Comparison of ENCODE assay signal across 11 cellular contexts in the genomic region with DNA sequence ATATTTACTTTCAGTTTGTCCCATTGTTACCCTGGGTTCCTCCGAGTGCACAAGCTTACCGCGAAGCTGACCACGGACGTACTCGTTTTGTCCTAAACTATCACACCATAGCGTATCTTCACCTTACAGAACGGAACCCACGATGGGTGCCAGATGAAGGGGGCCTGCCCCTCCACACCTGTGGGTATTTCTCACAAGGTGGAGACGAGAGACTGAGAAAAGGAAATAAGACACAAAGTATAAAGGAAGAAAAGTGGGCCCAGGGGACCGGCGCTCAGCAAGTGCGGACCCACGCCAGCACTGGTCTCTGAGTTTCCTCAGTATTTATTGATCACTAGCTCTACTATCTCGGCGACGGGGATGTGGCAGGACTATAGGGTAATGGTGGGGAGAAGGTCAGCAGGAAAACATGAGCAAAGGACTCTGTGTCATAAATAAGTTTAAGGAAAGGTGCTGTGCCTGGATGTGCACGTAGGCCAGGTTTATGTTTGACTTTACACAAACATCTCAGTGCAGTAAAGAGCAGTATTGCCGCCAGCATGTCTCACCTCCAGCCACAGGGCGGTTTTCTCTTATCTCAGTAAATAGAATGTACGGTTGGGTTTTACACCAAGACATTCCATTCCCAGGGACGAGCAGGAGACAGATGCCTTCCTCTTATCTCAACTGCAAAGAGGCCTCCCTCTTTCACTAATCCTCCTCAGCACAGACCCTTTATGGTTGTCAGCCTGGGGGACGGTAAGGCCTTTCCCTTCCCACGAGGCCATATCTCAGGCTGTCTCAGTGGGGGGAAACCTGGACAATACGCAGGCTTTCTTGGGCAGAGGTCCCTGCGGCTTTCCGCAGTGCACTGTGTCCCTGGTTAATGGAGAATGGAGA. TPM values are rescaled to one million over a fixed set of nuclear protein-coding genes. Genes with fewer than 3 reads are reported as not detected.
DNase-seq lines count a peak whose midpoint lies in the region; TF ChIP-seq lines count a peak whose summit lies in the region.
"Not testable (repeated sequence)": the region's sequence is repeated elsewhere in the genome, so short reads cannot be mapped to it uniquely, and the experiment has no call there.
"Had no signal": no experiment of that assay in that cellular context is flagged by ENCODE, and none has a peak within 500 bp of the region (broad histone marks: within the 10 kb centered on the region; RNA-seq: fewer than 3 reads in every experiment).

No MANE protein-coding gene starts in this region.

- not testable (repeated sequence) for H3K4me3 Mint-ChIP-seq in neural progenitor cell

- not testable (repeated sequence) for H3K27me3 Mint-ChIP-seq in neural progenitor cell (ENCODE audit: insufficient read depth, low read depth)

- H3K4me2 ChIP-seq in neural progenitor cell: peak overlapping the region; percentile 6

- peaks cover 20% of the 10 kb centered on the region for H3F3A ChIP-seq in neural progenitor cell (ENCODE audit: low read depth)

- TF ChIP-seq CTCF in 22Rv1 (IDR thresholded peaks at IDR 0.05); cardiac muscle cell (IDR thresholded peaks at IDR 0.05; ENCODE audit: low read depth, low read length); neural progenitor cell (IDR thresholded peaks at IDR 0.05): not testable (repeated sequence)
- peak in 2 of 6 experiments; percentile 11 to 33 for TF ChIP-seq CTCF in Peyer's patch (IDR thresholded peaks at IDR 0.05)

- H3K4me3 ChIP-seq in Peyer's patch: peak overlapping the region in 2 of 4 donors; percentile 12 to 30
- not testable (repeated sequence) for H3K4me3 ChIP-seq in cardiac muscle cell, neural progenitor cell

- not testable (repeated sequence) for H3K9ac ChIP-seq in neural progenitor cell

- H3K36me3 Mint-ChIP-seq in neural progenitor cell: not testable (repeated sequence)

- peak; percentile 60 for DNase-seq in HT-29 (ENCODE audit: low spot score)
- peak in 1 of 3 donors; percentile 57 for DNase-seq in Peyer's patch
- peak; percentile 96 for DNase-seq in amniotic epithelial cell (ENCODE audit: low read depth)
- peak; percentile 19 to 45 for DNase-seq in cardiac muscle cell (ENCODE audit: low read depth in 1 of 2, low spot score in 1 of 2)
- peak; percentile 42 for DNase-seq in neural progenitor cell (ENCODE audit: low spot score)

- H3K36me3 ChIP-seq in Peyer's patch, cardiac muscle cell, neural progenitor cell: not testable (repeated sequence)

- not testable (repeated sequence) for H3K9me3 Mint-ChIP-seq in neural progenitor cell

- TF ChIP-seq POLR2A in Peyer's patch (IDR thresholded peaks at IDR 0.05): peak; percentile 11 to 51

- H2AFZ ChIP-seq in neural progenitor cell (replicated peaks): peak overlapping the region; percentile 36

- H3K4me1 ChIP-seq in Peyer's patch: peaks cover 2 to 60% (median 12%) of the 10 kb centered on the region in 4 donors
- H3K4me1 ChIP-seq in cardiac muscle cell (ENCODE audit: low read depth): peaks cover 63% of the 10 kb centered on the region
- peaks cover 18% of the 10 kb centered on the region for H3K4me1 ChIP-seq in neural progenitor cell

- peak overlapping the region; percentile 1 for H3K27ac Mint-ChIP-seq in neural progenitor cell

- H4K20me1 ChIP-seq in neural progenitor cell (ENCODE audit: low read depth): peaks cover 10% of the 10 kb centered on the region

- not testable (repeated sequence) for H3K9me3 ChIP-seq in Peyer's patch; cardiac muscle cell (ENCODE audit: low read depth); neural progenitor cell (ENCODE audit: low read depth)

- H3K4me1 Mint-ChIP-seq in neural progenitor cell: peaks cover 33% of the 10 kb centered on the region

- H3K27me3 ChIP-seq in Peyer's patch, cardiac muscle cell: not testable (repeated sequence)
- peaks cover 16% of the 10 kb centered on the region for H3K27me3 ChIP-seq in neural progenitor cell

- H3K27ac ChIP-seq in 22Rv1: peak overlapping the region; percentile 100
- H3K27ac ChIP-seq in Peyer's patch: peak overlapping the region in 3 of 4 donors; percentile 79 to 99 (median 98)
- peak overlapping the region; percentile 97 for H3K27ac ChIP-seq in cardiac muscle cell
- not testable (repeated sequence) for H3K27ac ChIP-seq in neural progenitor cell

- not testable (repeated sequence) for H3K79me2 ChIP-seq in neural progenitor cell (ENCODE audit: low read depth)

RNA-seq across cellular contexts. Expression of gene TMEM141, which starts 2.3 kb away (rescaled TPM):
- total RNA-seq in HT-29 (2014; rRNA removed; shearing (Covaris generic)): 357 and 376 TPM in 2 replicates
- total RNA-seq in Peyer's patch: 100 to 1,000 TPM in 3 of 4 donors, 10 to 100 TPM in 1; 52.0 to 240 (median 187) TPM
- 200 and 306 TPM in 2 replicates for total RNA-seq in cardiac muscle cell
- 169 and 238 TPM in 2 replicates for polyA plus RNA-seq in cardiac muscle cell
- 19.9 and 46.8 TPM in 2 replicates for total RNA-seq in neural progenitor cell (ENCODE audit: low replicate concordance)

RNA-seq across cellular contexts. Expression of gene CCDC183, which starts 7.3 kb away (rescaled TPM):
- total RNA-seq in HT-29 (2014; rRNA removed; shearing (Covaris generic)): 9.0 and 10.4 TPM in 2 replicates
- total RNA-seq in Peyer's patch (10 to 100 TPM; 16.6 to 69.9 (median 46.0) TPM), cardiac muscle cell (32.4 and 49.3 TPM in 2 replicates), neural progenitor cell (ENCODE audit: low replicate concordance) (0.84 and 2.1 TPM in 2 replicates)
- 40.1 and 43.1 TPM in 2 replicates for polyA plus RNA-seq in cardiac muscle cell
- total RNA-seq: foreskin keratinocyte, psoas muscle had no signal

RNA-seq across cellular contexts. Expression of gene RABL6, which starts 18.9 kb away (rescaled TPM):
- total RNA-seq in HT-29 (2014; rRNA removed; shearing (Covaris generic)): 242 and 247 TPM in 2 replicates
- total RNA-seq in Peyer's patch (100 to 1,000 TPM in 3 of 4 donors, 10 to 100 TPM in 1; 98.4 to 187 (median 134) TPM), cardiac muscle cell (131 and 153 TPM in 2 replicates), neural progenitor cell (ENCODE audit: low replicate concordance) (71.2 and 148 TPM in 2 replicates)
- polyA plus RNA-seq in cardiac muscle cell: 101 and 115 TPM in 2 replicates

RNA-seq across cellular contexts. Expression of gene LCN15, which starts 24.6 kb away (rescaled TPM):
- total RNA-seq in HT-29 (2014; rRNA removed; shearing (Covaris generic)): 0.60 TPM in 1 of 2 replicates, not detected in the other
- total RNA-seq in Peyer's patch (1 to 10 TPM in 2 of 4 donors, not detected in 2; 1.5 to 9.3 TPM), cardiac muscle cell (0.32 and 0.77 TPM in 2 replicates), neural progenitor cell (ENCODE audit: low replicate concordance) (not detected in 2 replicates)
- polyA plus RNA-seq in cardiac muscle cell: 0.17 TPM in 1 of 2 replicates, not detected in the other
- total RNA-seq: foreskin keratinocyte, H7, myocyte, urinary bladder had no signal
- polyA plus RNA-seq: foreskin keratinocyte, urinary bladder had no signal

RNA-seq across cellular contexts. Expression of gene LCN8, which starts 30.8 kb away (rescaled TPM):
- total RNA-seq in HT-29 (2014; rRNA removed; shearing (Covaris generic)): not detected in 2 replicates
- total RNA-seq in Peyer's patch (not detected), cardiac muscle cell (not detected in 2 replicates), neural progenitor cell (ENCODE audit: low replicate concordance) (not detected in 2 replicates)
- polyA plus RNA-seq in cardiac muscle cell: 0.81 TPM in 1 of 2 replicates, not detected in the other
- total RNA-seq: foreskin keratinocyte, H7, urinary bladder had no signal
- polyA plus RNA-seq: foreskin keratinocyte, urinary bladder had no signal
